9 cellular contexts compared by ENCODE assay signal in genomic region chr21:42036313-42036712, GRCh38. TPM values are rescaled to one million over a fixed set of nuclear protein-coding genes. Genes with fewer than 3 reads are reported as not detected.
"Had no signal": no experiment of that assay in that cellular context is flagged by ENCODE, and none has a peak within 500 bp of the region (broad histone marks: within the 10 kb centered on the region; RNA-seq: fewer than 3 reads in every experiment).

No MANE protein-coding gene starts in this region.

- H2AFZ ChIP-seq: GM23248 had no signal

- H3K9me3 ChIP-seq: HAP-1 had no signal

- ATAC-seq: HCT116 had no signal

- DNase-seq: GM23248, GOT3, H7, Karpas-422, KBM-7 had no signal

- H3K4me1 ChIP-seq: HAP-1 had no signal

- H3K36me3 ChIP-seq: HAP-1 had no signal

- H3K4me3 ChIP-seq: GM23248, HAP-1 had no signal

- H3K4me2 ChIP-seq: KMS-11 had no signal

- H3K9ac ChIP-seq: GM23248, KMS-11 had no signal

- H3K27ac ChIP-seq: GM23248, KMS-11 had no signal

RNA-seq across cellular contexts. Expression of gene UMODL1, which starts 34.8 kb away (rescaled TPM):
- total RNA-seq: GM23248, H4 had no signal
- polyA plus RNA-seq: GM23248 had no signal
